In the genomic region with DNA sequence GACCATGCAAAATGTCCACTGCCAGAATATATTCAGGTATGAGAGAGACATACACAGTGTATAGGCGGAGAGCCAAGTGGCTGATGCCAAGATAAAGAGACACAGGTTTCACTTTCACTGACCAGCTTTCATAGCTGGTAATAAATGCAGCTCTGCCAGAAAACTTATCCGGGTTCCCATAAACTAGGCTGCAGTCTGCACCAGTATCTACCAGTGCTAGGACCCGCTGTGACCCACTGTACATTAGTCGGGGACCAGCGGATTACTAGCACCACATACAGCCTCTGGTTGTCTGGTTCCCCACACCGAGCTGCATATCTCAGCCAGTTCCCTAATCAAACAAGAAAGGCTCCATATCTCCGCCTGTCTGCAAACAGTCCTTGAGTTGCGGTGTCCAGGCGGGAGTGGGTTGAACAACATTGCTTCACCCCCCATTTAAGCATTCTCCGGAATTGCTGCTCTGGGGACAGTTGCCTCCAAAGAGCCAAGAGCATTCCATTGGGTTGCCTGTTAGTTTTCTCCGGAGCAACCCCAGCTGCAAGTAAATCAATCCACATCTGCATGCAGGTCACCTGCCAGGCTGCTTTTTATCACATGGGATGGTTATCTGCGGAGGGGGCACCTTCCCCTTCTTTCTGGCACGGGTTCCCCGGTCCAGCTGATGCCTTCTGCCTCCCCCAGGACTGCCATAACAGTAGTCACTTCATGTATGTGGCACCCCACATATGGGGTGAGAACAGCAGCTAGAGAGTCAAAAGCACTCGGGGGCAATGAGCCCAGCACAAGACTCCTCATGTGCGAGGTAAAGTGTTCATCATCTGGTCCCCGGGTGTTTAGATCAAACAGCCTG, we compare ENCODE assay signal across 10 cellular contexts. TPM values are rescaled to one million over a fixed set of nuclear protein-coding genes. Genes with fewer than 3 reads are reported as not detected.
A peak's percentile ranks its signal among the peaks of the same experiment; 100 is the strongest.
DNase-seq lines count a peak whose midpoint lies in the region; ATAC-seq, FAIRE-seq and TF ChIP-seq lines count a peak whose summit lies in the region.
"Had no signal": no experiment of that assay in that cellular context is flagged by ENCODE, and none has a peak within 500 bp of the region (broad histone marks: within the 10 kb centered on the region; RNA-seq: fewer than 3 reads in every experiment).

No MANE protein-coding gene starts in this region.

- DNase-seq in Right ventricle myocardium superior, result no peak
- DNase-seq in right atrium auricular region (ENCODE audit: low spot score), result no peak
- DNase-seq in bronchial epithelial cell (ENCODE audit: low read depth), result no peak
- peak; percentile 27 for DNase-seq in medulla oblongata (ENCODE audit: extremely low spot score)
- DNase-seq in activated T-cell treated with anti-CD3 and anti-CD28 coated beads for 4 hours, result no peak
- no peak for DNase-seq in NCI-H524 treated with DMSO at 0.1 percent for 48 hours (lab: John Stamatoyannopoulos, UW)
- DNase-seq: activated T-cell treated with anti-CD3 and anti-CD28 coated beads, Interleukin-2, amount 50 U/mL, for 48 hours; stimulated activated CD4-positive, alpha-beta T cell treated with anti-CD3 and anti-CD28 coated beads, Interleukin-15, amount 100 ng/mL, for 24 hours had no signal

- H3K27me3 ChIP-seq in right atrium auricular region (no peaks in the 10 kb centered on the region), bronchial epithelial cell (ENCODE audit: control insufficient read depth, insufficient read depth, low read length) (no peaks in the 10 kb centered on the region)

- H3K4me3 ChIP-seq in right atrium auricular region, result peak overlapping the region in 1 of 2 donors; percentile 10
- H3K4me3 ChIP-seq in bronchial epithelial cell (ENCODE audit: low read depth, low read length), result peak overlapping the region; percentile 30

- H3K36me3 ChIP-seq in right atrium auricular region, result no peaks in the 10 kb centered on the region
- no peaks in the 10 kb centered on the region for H3K36me3 ChIP-seq in bronchial epithelial cell (ENCODE audit: control insufficient read depth, insufficient read depth, low read length)

- intact Hi-C loops in Right ventricle myocardium superior (cut with DNase I), result no loop called here

- H3K9me3 ChIP-seq in right atrium auricular region, result no peaks in the 10 kb centered on the region

- FAIRE-seq in bronchial epithelial cell (lab: Jason Lieb, UNC), result no peak

- peak; percentile 26 for ATAC-seq in Right ventricle myocardium superior (ENCODE audit: poor library complexity)
- ATAC-seq in GM18867 (IDR thresholded peaks at IDR 0.05; ENCODE audit: unreplicated experiment), result no peak
- no peak for ATAC-seq in GM18511 (IDR thresholded peaks at IDR 0.05; ENCODE audit: unreplicated experiment)

- TF ChIP-seq CTCF in right atrium auricular region (IDR thresholded peaks at IDR 0.05), result no peak
- no peak for TF ChIP-seq CTCF in bronchial epithelial cell (IDR thresholded peaks at IDR 0.05; ENCODE audit: insufficient read depth, low read length, severe bottlenecking)

- H3K4me1 ChIP-seq in right atrium auricular region, result peaks cover 0 to 20% of the 10 kb centered on the region in 2 donors

- no peak overlapping the region for H3K27ac ChIP-seq in right atrium auricular region

RNA-seq across cellular contexts. Expression of gene KLHL23, which starts 18.0 kb away (rescaled TPM):
- total RNA-seq in Right ventricle myocardium superior (23.0 TPM), right atrium auricular region (10 to 100 TPM; 13.8 to 16.7 TPM), bronchial epithelial cell (2.1 and 3.7 TPM in 2 replicates)

RNA-seq across cellular contexts. Expression of gene PHOSPHO2, which starts 21.3 kb away (rescaled TPM):
- total RNA-seq in Right ventricle myocardium superior (3.3 TPM), right atrium auricular region (1 to 10 TPM; 3.4 to 4.8 TPM), bronchial epithelial cell (2.4 and 4.0 TPM in 2 replicates)

RNA-seq across cellular contexts. Expression of gene CFAP210, which starts 21.4 kb away (rescaled TPM):
- total RNA-seq in Right ventricle myocardium superior (not detected), right atrium auricular region (not detected), bronchial epithelial cell (not detected in 2 replicates)
